ENCODE assay signal across 1 cellular context in the genomic region with DNA sequence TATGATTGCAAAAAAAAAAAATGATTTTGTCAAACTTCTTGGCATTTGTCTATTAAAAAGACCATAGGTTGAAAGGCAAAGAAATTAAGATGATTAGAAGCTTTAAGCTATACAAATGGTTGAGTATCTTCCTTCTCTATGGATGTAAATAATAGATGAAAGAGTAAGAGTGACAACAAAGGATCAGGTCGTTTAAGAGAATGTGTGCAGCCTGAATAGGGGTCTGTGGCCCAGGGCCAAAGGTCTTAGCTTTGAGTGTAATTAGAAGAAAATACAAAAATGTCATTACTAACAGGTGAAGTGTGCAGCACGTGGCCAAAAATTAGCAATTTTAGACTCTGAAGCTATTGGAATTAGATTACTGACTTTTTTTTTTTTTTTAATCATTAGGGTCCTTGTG.
TF ChIP-seq lines count a peak whose summit lies in the region.

No MANE protein-coding gene starts in this region.

TF ChIP-seq in GM23338, 12 proteins besides CTCF, POLR2A, EP300 and RAD21 (continued from another document):
- TF ChIP-seq, protein P1, sequence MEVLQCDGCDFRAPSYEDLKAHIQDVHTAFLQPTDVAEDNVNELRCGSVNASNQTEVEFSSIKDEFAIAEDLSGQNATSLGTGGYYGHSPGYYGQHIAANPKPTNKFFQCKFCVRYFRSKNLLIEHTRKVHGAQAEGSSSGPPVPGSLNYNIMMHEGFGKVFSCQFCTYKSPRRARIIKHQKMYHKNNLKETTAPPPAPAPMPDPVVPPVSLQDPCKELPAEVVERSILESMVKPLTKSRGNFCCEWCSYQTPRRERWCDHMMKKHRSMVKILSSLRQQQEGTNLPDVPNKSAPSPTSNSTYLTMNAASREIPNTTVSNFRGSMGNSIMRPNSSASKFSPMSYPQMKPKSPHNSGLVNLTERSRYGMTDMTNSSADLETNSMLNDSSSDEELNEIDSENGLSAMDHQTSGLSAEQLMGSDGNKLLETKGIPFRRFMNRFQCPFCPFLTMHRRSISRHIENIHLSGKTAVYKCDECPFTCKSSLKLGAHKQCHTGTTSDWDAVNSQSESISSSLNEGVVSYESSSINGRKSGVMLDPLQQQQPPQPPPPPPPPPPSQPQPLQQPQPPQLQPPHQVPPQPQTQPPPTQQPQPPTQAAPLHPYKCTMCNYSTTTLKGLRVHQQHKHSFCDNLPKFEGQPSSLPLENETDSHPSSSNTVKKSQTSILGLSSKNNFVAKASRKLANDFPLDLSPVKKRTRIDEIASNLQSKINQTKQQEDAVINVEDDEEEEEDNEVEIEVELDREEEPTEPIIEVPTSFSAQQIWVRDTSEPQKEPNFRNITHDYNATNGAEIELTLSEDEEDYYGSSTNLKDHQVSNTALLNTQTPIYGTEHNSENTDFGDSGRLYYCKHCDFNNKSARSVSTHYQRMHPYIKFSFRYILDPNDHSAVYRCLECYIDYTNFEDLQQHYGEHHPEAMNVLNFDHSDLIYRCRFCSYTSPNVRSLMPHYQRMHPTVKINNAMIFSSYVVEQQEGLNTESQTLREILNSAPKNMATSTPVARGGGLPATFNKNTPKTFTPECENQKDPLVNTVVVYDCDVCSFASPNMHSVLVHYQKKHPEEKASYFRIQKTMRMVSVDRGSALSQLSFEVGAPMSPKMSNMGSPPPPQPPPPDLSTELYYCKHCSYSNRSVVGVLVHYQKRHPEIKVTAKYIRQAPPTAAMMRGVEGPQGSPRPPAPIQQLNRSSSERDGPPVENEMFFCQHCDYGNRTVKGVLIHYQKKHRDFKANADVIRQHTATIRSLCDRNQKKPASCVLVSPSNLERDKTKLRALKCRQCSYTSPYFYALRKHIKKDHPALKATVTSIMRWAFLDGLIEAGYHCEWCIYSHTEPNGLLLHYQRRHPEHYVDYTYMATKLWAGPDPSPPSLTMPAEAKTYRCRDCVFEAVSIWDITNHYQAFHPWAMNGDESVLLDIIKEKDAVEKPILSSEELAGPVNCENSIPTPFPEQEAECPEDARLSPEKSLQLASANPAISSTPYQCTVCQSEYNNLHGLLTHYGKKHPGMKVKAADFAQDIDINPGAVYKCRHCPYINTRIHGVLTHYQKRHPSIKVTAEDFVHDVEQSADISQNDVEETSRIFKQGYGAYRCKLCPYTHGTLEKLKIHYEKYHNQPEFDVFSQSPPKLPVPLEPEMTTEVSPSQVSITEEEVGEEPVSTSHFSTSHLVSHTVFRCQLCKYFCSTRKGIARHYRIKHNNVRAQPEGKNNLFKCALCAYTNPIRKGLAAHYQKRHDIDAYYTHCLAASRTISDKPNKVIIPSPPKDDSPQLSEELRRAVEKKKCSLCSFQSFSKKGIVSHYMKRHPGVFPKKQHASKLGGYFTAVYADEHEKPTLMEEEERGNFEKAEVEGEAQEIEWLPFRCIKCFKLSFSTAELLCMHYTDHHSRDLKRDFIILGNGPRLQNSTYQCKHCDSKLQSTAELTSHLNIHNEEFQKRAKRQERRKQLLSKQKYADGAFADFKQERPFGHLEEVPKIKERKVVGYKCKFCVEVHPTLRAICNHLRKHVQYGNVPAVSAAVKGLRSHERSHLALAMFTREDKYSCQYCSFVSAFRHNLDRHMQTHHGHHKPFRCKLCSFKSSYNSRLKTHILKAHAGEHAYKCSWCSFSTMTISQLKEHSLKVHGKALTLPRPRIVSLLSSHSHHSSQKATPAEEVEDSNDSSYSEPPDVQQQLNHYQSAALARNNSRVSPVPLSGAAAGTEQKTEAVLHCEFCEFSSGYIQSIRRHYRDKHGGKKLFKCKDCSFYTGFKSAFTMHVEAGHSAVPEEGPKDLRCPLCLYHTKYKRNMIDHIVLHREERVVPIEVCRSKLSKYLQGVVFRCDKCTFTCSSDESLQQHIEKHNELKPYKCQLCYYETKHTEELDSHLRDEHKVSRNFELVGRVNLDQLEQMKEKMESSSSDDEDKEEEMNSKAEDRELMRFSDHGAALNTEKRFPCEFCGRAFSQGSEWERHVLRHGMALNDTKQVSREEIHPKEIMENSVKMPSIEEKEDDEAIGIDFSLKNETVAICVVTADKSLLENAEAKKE (CRISPR knock-in tag; IDR thresholded peaks at IDR 0.05): no peak
- TF ChIP-seq POLR2AphosphoS5 (IDR thresholded peaks at IDR 0.05; ENCODE audit: low read depth) (no peak), CREB1 (CRISPR knock-in tag; IDR thresholded peaks at IDR 0.05; ENCODE audit: low read depth) (no peak), JUNB (IDR thresholded peaks at IDR 0.05; ENCODE audit: unreplicated experiment) (no peak), ZNF114 (CRISPR knock-in tag; IDR thresholded peaks at IDR 0.05) (no peak), ETS1 (IDR thresholded peaks at IDR 0.05) (no peak), NANOG (IDR thresholded peaks at IDR 0.05; ENCODE audit: borderline replicate concordance) (no peak), EZH2 (IDR thresholded peaks at IDR 0.05; ENCODE audit: low read depth, unreplicated experiment) (no peak)
